In the genomic region with DNA sequence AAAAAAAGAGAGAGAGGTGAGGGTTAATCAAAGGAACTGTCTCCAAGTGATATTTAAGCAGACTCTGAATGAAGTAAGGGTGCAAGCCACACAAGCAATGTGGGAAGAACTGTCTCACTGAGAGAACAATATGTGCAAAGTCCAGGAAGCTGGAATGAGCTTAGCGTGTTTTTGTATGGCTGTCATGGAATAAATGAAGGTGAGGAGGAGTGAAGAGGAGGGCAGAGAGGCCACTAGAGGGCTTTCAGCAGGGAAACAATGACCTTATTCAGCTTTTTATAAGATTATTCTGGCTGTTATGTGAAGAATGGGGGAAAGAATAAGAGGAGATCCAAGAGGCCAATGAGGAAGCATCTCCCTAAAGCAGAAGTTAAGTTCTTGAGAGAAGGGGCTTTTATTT, we compare ENCODE assay signal across 15 cellular contexts.
DNase-seq lines count a peak whose midpoint lies in the region; ATAC-seq, FAIRE-seq and TF ChIP-seq lines count a peak whose summit lies in the region.
"Had no signal": no experiment of that assay in that cellular context is flagged by ENCODE, and none has a peak within 500 bp of the region (broad histone marks: within the 10 kb centered on the region; RNA-seq: fewer than 3 reads in every experiment).

No MANE protein-coding gene starts in this region.

- no peak overlapping the region for H3K4me2 ChIP-seq in HepG2 (ENCODE audit: low read depth, low read length)
- no peak overlapping the region for H3K4me2 ChIP-seq in H1 (ENCODE audit: insufficient read depth in 1 of 2, low read depth in 2 of 2, low read length in 2 of 2)

- no peak for TF ChIP-seq RAD21 in HepG2 (CRISPR knock-in tag; IDR thresholded peaks at IDR 0.05)
- 0 out of 4 replicates have a peak, but pooled peaks of 1 of the 2 experiments have one; percentile 17 for TF ChIP-seq RAD21 in H1 (IDR thresholded peaks at IDR 0.05 in 1 of 2, conservative IDR thresholded peaks at IDR 0.05 in 1 of 2; ENCODE audit: low read depth in 2 of 2, low read length in 2 of 2)

- DNase-seq in HepG2 (ENCODE audit: low spot score) (peak; percentile 15), right lobe of liver (no peak), NB4 (ENCODE audit: low read depth) (peak; percentile 2), H1 (ENCODE audit: low read depth in 1 of 2, low spot score in 2 of 2) (no peak), NCI-H2196 treated with DMSO at 0.1 percent for 48 hours (lab: John Stamatoyannopoulos, UW; ENCODE audit: unreplicated experiment) (no peak), anterior cingulate cortex (lab: John Stamatoyannopoulos, UW) (no peak)
- DNase-seq: activated CD8-positive, alpha-beta memory T cell treated with anti-CD3 and anti-CD28 coated beads, Interleukin-2, amount 50 U/mL, for 48 hours; activated naive CD4-positive, alpha-beta T cell treated with anti-CD3 and anti-CD28 coated beads, Interleukin-2, amount 10 ng/mL, durations not matched to agents 7 days and 5 days; head of caudate nucleus; left cardiac atrium had no signal

- CTCF ChIA-PET in HepG2 (lab: Yijun Ruan, JAX; ENCODE audit: low intra/inter-chr PET ratio, low total read pairs) (no interaction called here), H1 (lab: Charles Lee; ENCODE audit: partially characterized antibody) (interaction anchor here (0.9 to 1.5 kb wide), 11 partner anchors 8 to 203 kb away, joined by 3 to 5 read pairs (median 3); no protein-coding TSS in a partner anchor)

- H3K9ac ChIP-seq in HepG2 (ENCODE audit: insufficient read depth, low read depth, low read length): no peak overlapping the region
- H3K9ac ChIP-seq in H1 (replicated peaks in 1 of 4; ENCODE audit: extremely low read depth in 1 of 4, low read depth in 3 of 4, low read length in 3 of 4): no peak overlapping the region

- H3K56ac ChIP-seq in H1 (replicated peaks; ENCODE audit: insufficient read length, low read depth, low read length): no peak overlapping the region

- POLR2A ChIA-PET in HepG2 (lab: Yijun Ruan, JAX) (no interaction called here), H1 (lab: Charles Lee; ENCODE audit: partially characterized antibody) (no interaction called here)

- H3K79me1 ChIP-seq in H1 (ENCODE audit: low read depth, low read length): no peaks in the 10 kb centered on the region

- H3K4ac ChIP-seq in H1 (replicated peaks; ENCODE audit: insufficient read length, low read depth, low read length): no peak overlapping the region

- no peak overlapping the region for H2BK5ac ChIP-seq in H1 (ENCODE audit: low read depth, low read length)

- H4K91ac ChIP-seq in H1 (replicated peaks; ENCODE audit: insufficient read length, low read length): no peak overlapping the region

- H3K18ac ChIP-seq in H1 (ENCODE audit: extremely low read depth, low read length): no peak overlapping the region

- no peak for TF ChIP-seq POLR2A in HepG2 (IDR thresholded peaks at IDR 0.05; ENCODE audit: insufficient read depth in 1 of 2, low read depth in 2 of 2, low read length in 2 of 2)
- no peak for TF ChIP-seq POLR2A in right lobe of liver (IDR thresholded peaks at IDR 0.05)
- TF ChIP-seq POLR2A in NB4 (IDR thresholded peaks at IDR 0.05; ENCODE audit: extremely low read depth, insufficient read length): no peak
- TF ChIP-seq POLR2A in H1 (IDR thresholded peaks at IDR 0.05; ENCODE audit: control extremely low read depth in 1 of 2, low read depth in 2 of 2, low read length in 2 of 2): no peak

- H2BK15ac ChIP-seq in H1 (ENCODE audit: low read length): no peak overlapping the region

- TF ChIP-seq CTCF in HepG2 (CRISPR knock-in tag; IDR thresholded peaks at IDR 0.05): no peak
- no peak for TF ChIP-seq CTCF in right lobe of liver (IDR thresholded peaks at IDR 0.05)
- no peak for TF ChIP-seq CTCF in NB4 (IDR thresholded peaks at IDR 0.05; ENCODE audit: low read depth, low read length)
- peak in 2 of 3 experiments; percentile 7 to 34; a peak in 1 of 4 replicates for TF ChIP-seq CTCF in H1 (IDR thresholded peaks at IDR 0.05; ENCODE audit: control extremely low read depth in 1 of 3, insufficient read depth in 1 of 3, low read depth in 1 of 3, low read length in 3 of 3)

- H2BK12ac ChIP-seq in H1 (ENCODE audit: low read depth, low read length): no peak overlapping the region

- WGBS in HepG2 (ENCODE audit: low lambda C conversion rate): 7% methylated on average over 1 of the region's 1 CpG
- WGBS in right lobe of liver (ENCODE audit: insufficient coverage, low coverage, low lambda C conversion rate, missing lambda C conversion rate): 56% methylated on average over 1 of the region's 1 CpG
- 95% methylated on average over 1 of the region's 1 CpG; no CpG with 5 or more reads in 1 of the 2 experiments for WGBS in H1 (ENCODE audit: extremely low coverage in 1 of 2, insufficient coverage in 1 of 2, insufficient read length in 1 of 2, insufficient replicate concordance in 2 of 2, low coverage in 1 of 2, low lambda C conversion rate in 2 of 2, missing lambda C conversion rate in 1 of 2), 2 experiments

- TF ChIP-seq EP300 in HepG2 (IDR thresholded peaks at IDR 0.05; ENCODE audit: low read depth in 2 of 2, low read length in 2 of 2): no peak
- TF ChIP-seq EP300 in HepG2 (CRISPR knock-in tag; IDR thresholded peaks at IDR 0.05; ENCODE audit: borderline replicate concordance): no peak
- no peak for TF ChIP-seq EP300 in H1 (IDR thresholded peaks at IDR 0.05; ENCODE audit: borderline replicate concordance in 1 of 2, low read depth in 2 of 2, low read length in 2 of 2)

- no peaks in the 10 kb centered on the region for H3K23me2 ChIP-seq in H1 (ENCODE audit: low read depth, low read length)

- no peak overlapping the region for H2AK5ac ChIP-seq in H1 (ENCODE audit: low read depth, low read length)

- no peak overlapping the region for H4K5ac ChIP-seq in H1 (ENCODE audit: insufficient read length, low read depth, low read length)

- ATAC-seq in HepG2 (peak; percentile 62), right lobe of liver (no peak), HG02938 (IDR thresholded peaks at IDR 0.05; ENCODE audit: unreplicated experiment) (no peak), GM19463 (IDR thresholded peaks at IDR 0.05; ENCODE audit: unreplicated experiment) (no peak)
- ATAC-seq: GM12878 had no signal

- H4K20me1 ChIP-seq in HepG2 (ENCODE audit: insufficient read depth, low read length) (no peaks in the 10 kb centered on the region), H1 (replicated peaks in 1 of 2; ENCODE audit: control insufficient read depth in 1 of 2, insufficient read depth in 2 of 2, low read length in 2 of 2) (no peaks in the 10 kb centered on the region)

- intact Hi-C loops in HepG2 (cut with micrococcal nuclease; ENCODE audit: unreplicated experiment) (no loop called here), right lobe of liver (cut with DNase I) (no loop called here)

- no peaks in the 10 kb centered on the region for H3K79me2 ChIP-seq in HepG2 (ENCODE audit: insufficient read depth, low read length)
- no peaks in the 10 kb centered on the region for H3K79me2 ChIP-seq in H1 (ENCODE audit: control insufficient read depth in 1 of 2, insufficient read depth in 2 of 2, low read length in 2 of 2)

- H3K23ac ChIP-seq in H1 (ENCODE audit: insufficient read length): no peak overlapping the region

- no peak overlapping the region for H2BK20ac ChIP-seq in H1 (ENCODE audit: low read length)

- no peak overlapping the region for H3K14ac ChIP-seq in H1 (ENCODE audit: insufficient read length)

- H4K8ac ChIP-seq in H1 (ENCODE audit: extremely low read depth, insufficient read depth, low read length): no peak overlapping the region

- H3K9me3 ChIP-seq in HepG2 (ENCODE audit: low read length) (no peaks in the 10 kb centered on the region), right lobe of liver (no peaks in the 10 kb centered on the region), H1 (ENCODE audit: insufficient read depth in 2 of 2, low read depth in 1 of 2, low read length in 1 of 2) (no peaks in the 10 kb centered on the region)
- H3K9me3 ChIP-seq: suprapubic skin had no signal

- no peaks in the 10 kb centered on the region for H3K4me1 ChIP-seq in HepG2 (ENCODE audit: insufficient read depth, low read length)
- H3K4me1 ChIP-seq in right lobe of liver: no peaks in the 10 kb centered on the region
- H3K4me1 ChIP-seq in H1 (replicated peaks in 1 of 4; ENCODE audit: control insufficient read depth in 3 of 4, insufficient read depth in 4 of 4, low read length in 3 of 4): no peaks in the 10 kb centered on the region

- H3K27ac ChIP-seq in HepG2 (ENCODE audit: extremely low read length, insufficient read depth, low read length): no peak overlapping the region
- no peak overlapping the region for H3K27ac ChIP-seq in right lobe of liver
- H3K27ac ChIP-seq in H1 (ENCODE audit: low read depth, low read length): no peak overlapping the region
- H3K27ac ChIP-seq: suprapubic skin had no signal

- no TSS peak for BruUV-seq in HepG2 (replicated peaks; lab: Mats Ljungman, UMichigan)

- no peaks in the 10 kb centered on the region for H3K36me3 ChIP-seq in HepG2 (replicated peaks in 1 of 2; ENCODE audit: control insufficient read depth in 1 of 2, insufficient read depth in 2 of 2, low read length in 2 of 2)
- no peaks in the 10 kb centered on the region for H3K36me3 ChIP-seq in right lobe of liver
- H3K36me3 ChIP-seq in H1 (ENCODE audit: control insufficient read depth in 2 of 4, insufficient read depth in 4 of 4, low read length in 3 of 4): no peaks in the 10 kb centered on the region
- H3K36me3 ChIP-seq: suprapubic skin had no signal

- in situ Hi-C loops in HepG2 (cut with HindIII; ENCODE audit: extremely low pct_ligation_motif_present, low pct_unique_long_range_greater_than_20kb): no loop called here

- no peaks in the 10 kb centered on the region for H3K27me3 ChIP-seq in HepG2 (ENCODE audit: control insufficient read depth in 1 of 2, insufficient read depth in 2 of 2, low read length in 2 of 2)
- no peaks in the 10 kb centered on the region for H3K27me3 ChIP-seq in right lobe of liver
- H3K27me3 ChIP-seq in H1 (replicated peaks in 1 of 4; ENCODE audit: control insufficient read depth in 3 of 4, extremely low read depth in 1 of 4, insufficient read depth in 3 of 4, low read length in 3 of 4): no peaks in the 10 kb centered on the region
- H3K27me3 ChIP-seq: suprapubic skin had no signal

- FAIRE-seq in HepG2 (lab: Jason Lieb, UNC): no peak
- FAIRE-seq in H1 (lab: Jason Lieb, UNC): no peak
- FAIRE-seq: endothelial cell of umbilical vein, GM12878 had no signal

- H2BK120ac ChIP-seq in H1 (replicated peaks; ENCODE audit: low read depth, low read length): no peak overlapping the region

- H2AFZ ChIP-seq in HepG2 (ENCODE audit: low read length) (no peak overlapping the region), H1 (ENCODE audit: low read length) (no peak overlapping the region)

- H3K4me3 ChIP-seq in HepG2 (replicated peaks in 1 of 3; ENCODE audit: insufficient read depth in 1 of 3, low read depth in 2 of 3, low read length in 3 of 3): no peak overlapping the region
- H3K4me3 ChIP-seq in right lobe of liver: no peak overlapping the region
- no peak overlapping the region for H3K4me3 ChIP-seq in NB4 (ENCODE audit: low read depth, low read length)
- H3K4me3 ChIP-seq in H1 (ENCODE audit: extremely low read depth in 1 of 4, insufficient read depth in 2 of 4, low read depth in 3 of 4, low read length in 4 of 4): no peak overlapping the region
- H3K4me3 ChIP-seq: GM12878, suprapubic skin had no signal

TF ChIP-seq in HepG2, 621 proteins besides CTCF, POLR2A, EP300 and RAD21 (continues in another document):
- no peak for TF ChIP-seq HOXA3 (CRISPR knock-in tag; IDR thresholded peaks at IDR 0.05)

TF ChIP-seq in H1, 55 proteins besides CTCF, POLR2A, EP300 and RAD21 (continues in another document):
- TF ChIP-seq SIRT6 (IDR thresholded peaks at IDR 0.05; ENCODE audit: low read length) (no peak), RBBP5 (IDR thresholded peaks at IDR 0.05; ENCODE audit: borderline replicate concordance, low read depth, low read length) (no peak)

Comparison
In these comparisons a context has a peak if more than half of its experiments do, and no peak if none do; other contexts are left out.
1. DNase-seq: peak in HepG2 (single experiment) and NB4 (single experiment); none in right lobe of liver (0 of 3), H1 (0 of 2), NCI-H2196 treated with DMSO at 0.1 percent for 48 hours (single experiment) and anterior cingulate cortex (0 of 58).
2. CTCF ChIP-seq: peak in H1 (2 of 3); none in HepG2 (single experiment), right lobe of liver (0 of 4) and NB4 (single experiment).